In genomic region chr5:72817076-72817476, GRCh38 we compare ENCODE assay signal across 8 cellular contexts. TPM values are rescaled to one million over a fixed set of nuclear protein-coding genes. Genes with fewer than 3 reads are reported as not detected.
DNase-seq lines count a peak whose midpoint lies in the region; ATAC-seq and TF ChIP-seq lines count a peak whose summit lies in the region.

No MANE protein-coding gene starts in this region.

- H3K4me3 ChIP-seq in fibroblast of lung (replicated peaks in 1 of 4; ENCODE audit: control extremely low read depth in 1 of 4, insufficient read depth in 1 of 4, low read depth in 3 of 4, low read length in 4 of 4): peak overlapping the region; percentile 70 to 99 (median 82)
- H3K4me3 ChIP-seq in suprapubic skin: peak overlapping the region; percentile 79

- H3K9me3 ChIP-seq in H9 (ENCODE audit: control insufficient read depth, low read depth, low read length): no peaks in the 10 kb centered on the region
- no peaks in the 10 kb centered on the region for H3K9me3 ChIP-seq in fibroblast of lung (ENCODE audit: control insufficient read depth, insufficient read depth, low read depth, low read length)
- H3K9me3 ChIP-seq in suprapubic skin: no peaks in the 10 kb centered on the region

- WGBS in H9 (ENCODE audit: extremely low coverage, insufficient read length, low lambda C conversion rate): no CpG with 5 or more reads among the region's 22 CpGs
- WGBS in suprapubic skin: 0% methylated on average over 14 of the region's 22 CpGs

- H3K56ac ChIP-seq in H9 (ENCODE audit: insufficient read length, low read depth, low read length): no peak overlapping the region

- TF ChIP-seq EP300 in suprapubic skin (IDR thresholded peaks at IDR 0.05): no peak

- no peaks in the 10 kb centered on the region; the same call in 1 of the 2 replicates for H3K79me2 ChIP-seq in H9 (ENCODE audit: insufficient read depth, low read length)
- H3K79me2 ChIP-seq in fibroblast of lung (ENCODE audit: control insufficient read depth, insufficient read depth, low read length): peaks cover 49% of the 10 kb centered on the region

- H2BK5ac ChIP-seq in H9 (ENCODE audit: insufficient read length, low read length): no peak overlapping the region

- no peaks in the 10 kb centered on the region; a peak in 1 of 5 replicates for H3K9me3 Mint-ChIP-seq in H9
- H3K9me3 Mint-ChIP-seq in naive B cell: no peaks in the 10 kb centered on the region

- H3K14ac ChIP-seq in H9 (ENCODE audit: insufficient read depth, low read length): peak overlapping the region; percentile 96

- H3T11ph ChIP-seq in H9 (ENCODE audit: low read length): no peak overlapping the region

- peaks cover 29 to 32% of the 10 kb centered on the region in 2 experiments for H3K4me1 Mint-ChIP-seq in H9
- peaks cover 21 to 30% (median 27%) of the 10 kb centered on the region in 3 donors for H3K4me1 Mint-ChIP-seq in naive B cell

- no peaks in the 10 kb centered on the region; the same call in 1 of the 2 replicates for H3K4me1 ChIP-seq in H9 (ENCODE audit: insufficient read depth, low read length)
- peaks cover 4% of the 10 kb centered on the region for H3K4me1 ChIP-seq in fibroblast of lung (ENCODE audit: control insufficient read depth, extremely low read depth, insufficient read depth, low read length)
- peaks cover 32% of the 10 kb centered on the region for H3K4me1 ChIP-seq in suprapubic skin

- no peaks in the 10 kb centered on the region for H3K36me3 ChIP-seq in fibroblast of lung (ENCODE audit: control insufficient read depth, insufficient read depth, low read length)
- H3K36me3 ChIP-seq in suprapubic skin: no peaks in the 10 kb centered on the region

- no peak overlapping the region for H2BK20ac ChIP-seq in H9 (ENCODE audit: low read depth, low read length, poor library complexity, severe bottlenecking)

- H3K4ac ChIP-seq in H9 (ENCODE audit: low read depth, low read length): peak overlapping the region; percentile 29; the same call in 1 of the 2 replicates

- H3K23ac ChIP-seq in H9 (ENCODE audit: insufficient read length, low read depth, low read length): no peak overlapping the region

- H3K36me3 Mint-ChIP-seq in H9 (ENCODE audit: insufficient read depth in 1 of 3, low read depth in 3 of 3) (no peaks in the 10 kb centered on the region), naive B cell (peaks cover 0 to 5% of the 10 kb centered on the region in 2 donors)

- H3K9ac ChIP-seq in H9 (ENCODE audit: extremely low read depth, insufficient read length, low read length) (peak overlapping the region; percentile 89), fibroblast of lung (ENCODE audit: insufficient read depth, low read length) (peak overlapping the region; percentile 99)

- H3K27me3 Mint-ChIP-seq in H9 (ENCODE audit: low read depth): no peaks in the 10 kb centered on the region; the same call in 1 of the 2 replicates
- peaks cover 0 to 6% (median 5%) of the 10 kb centered on the region in 3 donors for H3K27me3 Mint-ChIP-seq in naive B cell

- peak overlapping the region; percentile 88 to 96 for H3K4me3 Mint-ChIP-seq in H9
- peak overlapping the region; percentile 88 to 99 (median 98) for H3K4me3 Mint-ChIP-seq in naive B cell

- DNase-seq in NCI-H2029 (lab: John Stamatoyannopoulos, UW) (peak; percentile 51), NCI-H2029 treated with DMSO at 0.1 percent for 48 hours (lab: John Stamatoyannopoulos, UW) (no peak), H9 (peak; percentile 52), LoVo (ENCODE audit: low spot score) (peak; percentile 46), activated T-cell treated with anti-CD3 and anti-CD28 coated beads for 4 hours (peak; percentile 9), fibroblast of lung (ENCODE audit: low read depth in 2 of 2) (peak; percentile 72 to 83), naive B cell (peak; percentile 51), suprapubic skin (ENCODE audit: low spot score in 2 of 2) (peak; percentile 75 to 85)

- no peak for TF ChIP-seq POLR2A in suprapubic skin (IDR thresholded peaks at IDR 0.05)

- H4K8ac ChIP-seq in H9 (replicated peaks; ENCODE audit: insufficient read length, low read depth, low read length): no peak overlapping the region

- no peak for TF ChIP-seq CTCF in H9 (conservative IDR thresholded peaks at IDR 0.05)
- no peak for TF ChIP-seq CTCF in fibroblast of lung (conservative IDR thresholded peaks at IDR 0.05 in 1 of 2, IDR thresholded peaks at IDR 0.05 in 1 of 2; ENCODE audit: low read depth in 1 of 2, low read length in 2 of 2)
- TF ChIP-seq CTCF in suprapubic skin (IDR thresholded peaks at IDR 0.05): no peak

- H2BK15ac ChIP-seq in H9 (ENCODE audit: low read depth, low read length): no peak overlapping the region

- H3K18ac ChIP-seq in H9 (ENCODE audit: insufficient read length, low read depth, low read length): peak overlapping the region; percentile 98

- H2AFZ ChIP-seq in H9 (ENCODE audit: low read length) (no peak overlapping the region), fibroblast of lung (ENCODE audit: low read length) (peak overlapping the region; percentile 59)

- H3K27me3 ChIP-seq in H9 (ENCODE audit: insufficient read depth, low read length) (no peaks in the 10 kb centered on the region), fibroblast of lung (ENCODE audit: control insufficient read depth, insufficient read depth, low read length) (no peaks in the 10 kb centered on the region), suprapubic skin (no peaks in the 10 kb centered on the region)

- no peak overlapping the region for H3K27ac ChIP-seq in H9 (ENCODE audit: insufficient read length, low read depth, low read length)
- H3K27ac ChIP-seq in fibroblast of lung (ENCODE audit: insufficient read depth, low read length): peak overlapping the region; percentile 92
- H3K27ac ChIP-seq in suprapubic skin: peak overlapping the region; percentile 98

- H3K4me2 ChIP-seq in H9 (ENCODE audit: insufficient read depth, insufficient read length, low read length) (peak overlapping the region; percentile 97), fibroblast of lung (ENCODE audit: extremely low read depth, insufficient read depth, low read length) (peak overlapping the region; percentile 57)

- H2BK120ac ChIP-seq in H9 (ENCODE audit: low read depth, low read length, poor library complexity, severe bottlenecking): no peak overlapping the region

- H3K23me2 ChIP-seq in H9 (ENCODE audit: insufficient read length, low read depth, low read length, poor library complexity, severe bottlenecking): peaks cover 6% of the 10 kb centered on the region

- H4K5ac ChIP-seq in H9 (ENCODE audit: insufficient read length, low read depth, low read length): no peak overlapping the region

- peak overlapping the region; percentile 88 for H4K91ac ChIP-seq in H9 (ENCODE audit: insufficient read length, low read depth, low read length)

- H3K27ac Mint-ChIP-seq in H9 (peak overlapping the region; percentile 78 to 93 (median 84)), naive B cell (peak overlapping the region; percentile 94 to 99 (median 98))

- no peaks in the 10 kb centered on the region for H4K20me1 ChIP-seq in H9 (ENCODE audit: control insufficient read depth, insufficient read depth, insufficient read length)
- no peaks in the 10 kb centered on the region for H4K20me1 ChIP-seq in fibroblast of lung (ENCODE audit: control insufficient read depth, extremely low read depth, insufficient read depth, low read length)

- no peak overlapping the region for H2BK12ac ChIP-seq in H9 (ENCODE audit: insufficient read length, low read depth, low read length)

- no peaks in the 10 kb centered on the region for H3K79me1 ChIP-seq in H9 (ENCODE audit: insufficient read depth, low read depth, low read length, poor library complexity, severe bottlenecking)

- ATAC-seq in naive B cell (ENCODE audit: low read depth in 2 of 2): peak; percentile 37 to 39

- H2AK5ac ChIP-seq in H9 (ENCODE audit: insufficient read length, low read length): no peak overlapping the region

RNA-seq across cellular contexts. Expression of gene TNPO1, which starts 0.6 kb away (rescaled TPM):
- 164 TPM in 2 replicates for total RNA-seq in H9 (2021)
- total RNA-seq in fibroblast of lung: 207 and 226 TPM in 2 replicates
- 93.7 and 117 TPM in 2 replicates for polyA plus RNA-seq in fibroblast of lung
- 58.4 and 76.2 TPM in 2 replicates for polyA plus RNA-seq in fibroblast of lung (2012)
- 42.7 and 101 TPM in 2 replicates for polyA minus RNA-seq in fibroblast of lung (ENCODE audit: low replicate concordance)
- polyA plus RNA-seq in naive B cell (ENCODE audit: low read depth in 6 of 6): 10 to 100 TPM; 33.3 to 65.1 (median 63.8) TPM
- total RNA-seq in suprapubic skin: 10 to 100 TPM; 40.7 to 81.0 (median 51.2) TPM
